In genomic region chr17:4625181-4625601, GRCh38 we compare ENCODE assay signal across 17 cellular contexts. TPM values are rescaled to one million over a fixed set of nuclear protein-coding genes. Genes with fewer than 3 reads are reported as not detected.
DNase-seq lines count a peak whose midpoint lies in the region; ATAC-seq and TF ChIP-seq lines count a peak whose summit lies in the region.
"Had no signal": no experiment of that assay in that cellular context is flagged by ENCODE, and none has a peak within 500 bp of the region (broad histone marks: within the 10 kb centered on the region; RNA-seq: fewer than 3 reads in every experiment).

No MANE protein-coding gene starts in this region.

- TF ChIP-seq CTCF in choroid plexus epithelial cell (conservative IDR thresholded peaks at IDR 0.05; ENCODE audit: low read depth, low read length), result no peak
- no peak for TF ChIP-seq CTCF in left lung (IDR thresholded peaks at IDR 0.05)
- no peak for TF ChIP-seq CTCF in right lobe of liver (IDR thresholded peaks at IDR 0.05)
- TF ChIP-seq CTCF in spleen (IDR thresholded peaks at IDR 0.05 in 8 of 11, conservative IDR thresholded peaks at IDR 0.05 in 3 of 11), result no peak

- no peak overlapping the region for H3K4me3 ChIP-seq in choroid plexus epithelial cell (ENCODE audit: low read depth, low read length)
- H3K4me3 ChIP-seq in left lung, result no peak overlapping the region
- no peak overlapping the region for H3K4me3 ChIP-seq in right lobe of liver
- no peak overlapping the region for H3K4me3 ChIP-seq in spleen
- H3K4me3 ChIP-seq: sigmoid colon had no signal

- no peaks in the 10 kb centered on the region for H3K36me3 ChIP-seq in left lung
- H3K36me3 ChIP-seq in right lobe of liver, result no peaks in the 10 kb centered on the region
- H3K36me3 ChIP-seq in spleen, result no peaks in the 10 kb centered on the region
- H3K36me3 ChIP-seq: sigmoid colon, WERI-Rb-1 had no signal

- intact Hi-C loops in left lung (cut with DNase I) (no loop called here), right lobe of liver (cut with DNase I) (loop anchor here (5.0 to 10.0 kb wide), 2 partner anchors 50 to 58 kb away; no protein-coding TSS in a partner anchor), spleen (cut with DNase I; ENCODE audit: low total_unique reads) (loop anchor here (5.0 to 10.0 kb wide), 2 partner anchors 203 to 410 kb away; no protein-coding TSS in a partner anchor)

- H3K27ac ChIP-seq in left lung (no peak overlapping the region), right lobe of liver (no peak overlapping the region), spleen (no peak overlapping the region)
- H3K27ac ChIP-seq: sigmoid colon, WERI-Rb-1 had no signal

- no peak for TF ChIP-seq POLR2A in right lobe of liver (IDR thresholded peaks at IDR 0.05)
- no peak for TF ChIP-seq POLR2A in spleen (IDR thresholded peaks at IDR 0.05)

- peak; percentile 83 for ATAC-seq in left lung
- no peak for ATAC-seq in right lobe of liver
- ATAC-seq: stimulated activated naive CD8-positive, alpha-beta T cell treated with anti-CD3 and anti-CD28 coated beads, Interleukin-15, Interleukin-2, amounts not matched to agents 100 U/mL and 50 U/mL, for 24 hours had no signal

- DNase-seq in NCI-H748 (lab: John Stamatoyannopoulos, UW; ENCODE audit: unreplicated experiment) (peak; percentile 69), NCI-H748 treated with DMSO at 0.1 percent for 48 hours (lab: John Stamatoyannopoulos, UW) (no peak), choroid plexus epithelial cell (ENCODE audit: low read depth) (peak; percentile 64), left lung (no peak), stromal cell of bone marrow (ENCODE audit: low read depth) (peak; percentile 39), right lobe of liver (no peak), spleen (no peak), NCI-H345 treated with DMSO at 0.1 percent for 48 hours (lab: John Stamatoyannopoulos, UW; ENCODE audit: unreplicated experiment) (no peak)
- DNase-seq: activated gamma-delta T cell treated with Interleukin-2 at 50 U/mL for 16 hours; GOT3; left colon; natural killer cell; sigmoid colon; stimulated activated naive CD8-positive, alpha-beta T cell treated with anti-CD3 and anti-CD28 coated beads, Interleukin-15, Interleukin-2, amounts not matched to agents 100 U/mL and 50 U/mL, for 24 hours; WERI-Rb-1 had no signal

- WGBS in right lobe of liver (ENCODE audit: insufficient coverage, low coverage, low lambda C conversion rate, missing lambda C conversion rate), result 85% methylated on average over 12 of the region's 12 CpGs
- WGBS in spleen, 5 donors, result 91 to 94% (median 94%) methylated on average over 12 of the region's 12 CpGs

- H3K4me1 ChIP-seq in left lung (peaks cover 5 to 8% of the 10 kb centered on the region in 2 donors), right lobe of liver (no peaks in the 10 kb centered on the region), spleen (peaks cover 0 to 12% (median 0%) of the 10 kb centered on the region in 6 donors)

- H3K27me3 ChIP-seq in left lung (peaks cover 0 to 3% of the 10 kb centered on the region in 2 donors), right lobe of liver (no peaks in the 10 kb centered on the region), spleen (replicated peaks in 1 of 7) (peaks cover 0 to 4% (median 0%) of the 10 kb centered on the region in 7 donors)

- H3K9me3 ChIP-seq in left lung (peaks cover 0 to 5% of the 10 kb centered on the region in 2 donors), right lobe of liver (no peaks in the 10 kb centered on the region), spleen (peaks cover 0 to 16% (median 13%) of the 10 kb centered on the region in 8 donors)

RNA-seq across cellular contexts. Expression of gene ALOX15, which starts 16.3 kb away (rescaled TPM):
- total RNA-seq in left lung (1 to 10 TPM in 1 of 2 donors, under 1 TPM in 1; 0.15 to 4.8 TPM), right lobe of liver (under 1 TPM in 4 of 6 experiments, not detected in 2; 0.09 to 0.53 (median 0.28) TPM), spleen (1 to 10 TPM in 2 of 7 donors, under 1 TPM in 4, not detected in 1; 0.46 to 2.6 (median 0.88) TPM)
- under 1 TPM; 0.04 to 0.09 (median 0.06) TPM for polyA plus RNA-seq in spleen
- total RNA-seq: natural killer cell had no signal

RNA-seq across cellular contexts. Expression of gene SMTNL2, which starts 40.9 kb away (rescaled TPM):
- 1 to 10 TPM; 5.5 to 5.7 TPM for total RNA-seq in left lung
- under 1 TPM in 3 of 6 experiments, not detected in 3; 0.12 to 0.25 (median 0.14) TPM for total RNA-seq in right lobe of liver
- total RNA-seq in spleen, result 1 to 10 TPM in 2 of 7 donors, under 1 TPM in 5; 0.42 to 1.5 (median 0.97) TPM
- under 1 TPM; 0.22 to 0.67 (median 0.36) TPM for polyA plus RNA-seq in spleen
- total RNA-seq: HT-29, natural killer cell, OCI-LY7 had no signal

Comparison
In these comparisons a context has a peak if more than half of its experiments do, and no peak if none do; other contexts are left out.
1. DNase-seq: peak in NCI-H748 (single experiment), choroid plexus epithelial cell (single experiment) and stromal cell of bone marrow (single experiment); none in NCI-H748 treated with DMSO at 0.1 percent for 48 hours (single experiment), left lung (0 of 2), right lobe of liver (0 of 3), spleen (single experiment) and NCI-H345 treated with DMSO at 0.1 percent for 48 hours (single experiment).
2. intact Hi-C loops: an anchor here in right lobe of liver (5.0 to 10.0 kb wide) and spleen (5.0 to 10.0 kb wide); none called in left lung.